Comparison of ENCODE assay signal across 1 cellular context in genomic region chr13:45713721-45714120, GRCh38.
TF ChIP-seq lines count a peak whose summit lies in the region.

No MANE protein-coding gene starts in this region.

TF ChIP-seq in WTC11, 78 proteins besides CTCF, POLR2A, EP300 and RAD21 (continued from another document):
- TF ChIP-seq AFF4 (CRISPR knock-in tag; IDR thresholded peaks at IDR 0.05; ENCODE audit: borderline replicate concordance): no peak
- no peak for TF ChIP-seq CREB1 (CRISPR knock-in tag; IDR thresholded peaks at IDR 0.05)
- no peak for TF ChIP-seq PRDM15 (CRISPR knock-in tag; IDR thresholded peaks at IDR 0.05)
- TF ChIP-seq RORB (CRISPR knock-in tag; IDR thresholded peaks at IDR 0.05): no peak
- TF ChIP-seq SP1 (CRISPR knock-in tag; conservative IDR thresholded peaks at IDR 0.05): no peak
